13 cellular contexts compared by ENCODE assay signal in genomic region chr13:74015137-74015536, GRCh38.
DNase-seq lines count a peak whose midpoint lies in the region; ATAC-seq, FAIRE-seq and TF ChIP-seq lines count a peak whose summit lies in the region.
"Had no signal": no experiment of that assay in that cellular context is flagged by ENCODE, and none has a peak within 500 bp of the region (broad histone marks: within the 10 kb centered on the region; RNA-seq: fewer than 3 reads in every experiment).

No MANE protein-coding gene starts in this region.

- no peak overlapping the region for H3K4me3 ChIP-seq in GM12878
- no peak overlapping the region for H3K4me3 ChIP-seq in retinal pigment epithelial cell (ENCODE audit: low read length)

- no peak overlapping the region for H2AFZ ChIP-seq in GM12878 (ENCODE audit: control insufficient read depth, low read depth, low read length)

- H3K27ac ChIP-seq in GM12878 (ENCODE audit: control insufficient read depth, insufficient read depth), result no peak overlapping the region

- BruUV-seq in GM12878 (replicated peaks; lab: Mats Ljungman, UMichigan), result no TSS peak

- H3K79me2 ChIP-seq in GM12878 (ENCODE audit: control insufficient read depth, insufficient read depth, low read length), result no peaks in the 10 kb centered on the region; the same call in 1 of the 2 replicates

- 93% methylated on average over 4 of the region's 4 CpGs for whole genome bisulfite sequencing in GM12878 (ENCODE audit: insufficient coverage, insufficient replicate concordance, low lambda C conversion rate, missing lambda C conversion rate)

- no peaks in the 10 kb centered on the region for H3K9me3 ChIP-seq in GM12878 (replicated peaks; ENCODE audit: control insufficient read depth, insufficient read depth, low read length)

- no peaks in the 10 kb centered on the region for H3K27me3 ChIP-seq in GM12878 (replicated peaks in 1 of 2; ENCODE audit: control insufficient read depth in 2 of 2, insufficient read depth in 2 of 2, low read length in 1 of 2)

- intact Hi-C loops in GM12878 (cut with micrococcal nuclease; ENCODE audit: unreplicated experiment), result no loop called here

- POLR2A ChIA-PET in GM12878 (lab: Charles Lee), result no interaction called here

- no peak overlapping the region for H3K9ac ChIP-seq in GM12878 (ENCODE audit: control insufficient read depth, insufficient read depth, low read length)

- CTCF ChIA-PET in GM12878 (lab: Yijun Ruan, JAX), result no interaction called here

- DNase-seq in NCI-H82 (lab: John Stamatoyannopoulos, UW) (peak; percentile 27), NCI-H82 treated with DMSO at 0.1 percent for 48 hours (lab: John Stamatoyannopoulos, UW; ENCODE audit: unreplicated experiment) (no peak), GM12878 (ENCODE audit: low read depth, low spot score) (no peak), retinal pigment epithelial cell (ENCODE audit: low read depth) (no peak), NCI-H187 treated with DMSO at 0.1 percent for 48 hours (lab: John Stamatoyannopoulos, UW) (no peak)
- no peak for DNase-seq in stimulated activated CD4-positive, alpha-beta T cell treated with anti-CD3 and anti-CD28 coated beads, Interleukin-4, amount 100 ng/mL, for 24 hours
- DNase-seq: aorta; NK-92 treated with Interleukin-12 subunit alpha and Interleukin-12 subunit beta, amount 100 ng/mL, for 24 hours had no signal

- no peak for FAIRE-seq in GM12878 (lab: Jason Lieb, UNC)
- FAIRE-seq: A204.1, GM12891, urothelium cell line had no signal

- no peak for TF ChIP-seq RAD21 in GM12878 (IDR thresholded peaks at IDR 0.05; ENCODE audit: insufficient read depth, low read depth, low read length)

- no peaks in the 10 kb centered on the region for H3K36me3 ChIP-seq in GM12878 (ENCODE audit: control insufficient read depth in 2 of 2, insufficient read depth in 2 of 2, low read length in 1 of 2)

- no peak for TF ChIP-seq POLR2A in GM12878 (IDR thresholded peaks at IDR 0.05; ENCODE audit: low read depth, low read length)

- TF ChIP-seq EP300 in GM12878 (IDR thresholded peaks at IDR 0.05; ENCODE audit: borderline replicate concordance in 1 of 2, control insufficient read depth in 1 of 2, low read depth in 2 of 2, low read length in 2 of 2), result no peak

- TF ChIP-seq CTCF in GM12878 (IDR thresholded peaks at IDR 0.05 in 2 of 3, conservative IDR thresholded peaks at IDR 0.05 in 1 of 3; ENCODE audit: control insufficient read depth in 2 of 3, extremely low read depth in 1 of 3, insufficient read depth in 1 of 3, low read depth in 3 of 3, low read length in 3 of 3) (peak in 2 of 3 experiments; percentile 16 to 20; a peak in 2 of 6 replicates), retinal pigment epithelial cell (conservative IDR thresholded peaks at IDR 0.05; ENCODE audit: low read depth, low read length) (peak; percentile 38)

- no peak overlapping the region for H3K4me2 ChIP-seq in GM12878 (ENCODE audit: control insufficient read depth, insufficient read depth)

- in situ Hi-C loops in GM12878 (cut with MboI), result no loop called here

- no peaks in the 10 kb centered on the region for H3K4me1 ChIP-seq in GM12878 (ENCODE audit: control insufficient read depth, insufficient read depth, low read length)

- ATAC-seq in HG03378 (IDR thresholded peaks at IDR 0.05; ENCODE audit: unreplicated experiment) (peak; percentile 54), GM12878 (peak; percentile 82), HG02763 (IDR thresholded peaks at IDR 0.05; ENCODE audit: unreplicated experiment) (no peak)

- RAD21 ChIA-PET in GM12878 (lab: Charles Lee; ENCODE audit: unreplicated experiment), result interaction anchor here (1.0 kb wide), 1 partner anchor 10 kb away, joined by 3 read pairs; no protein-coding TSS in a partner anchor

- SMC1A ChIA-PET in GM12878 (lab: Charles Lee; ENCODE audit: uncharacterized antibody, unreplicated experiment), result no interaction called here

- H4K20me1 ChIP-seq in GM12878 (ENCODE audit: control insufficient read depth, insufficient read depth), result no peaks in the 10 kb centered on the region

TF ChIP-seq in GM12878, 131 proteins besides CTCF, POLR2A, EP300 and RAD21 (continues in another document):
- TF ChIP-seq E2F4 (IDR thresholded peaks at IDR 0.05; ENCODE audit: low read depth, low read length) (no peak), PRDM15 (CRISPR knock-in tag; IDR thresholded peaks at IDR 0.05) (no peak), CBX3 (IDR thresholded peaks at IDR 0.05; ENCODE audit: borderline replicate concordance, low read depth) (no peak), ESRRA (IDR thresholded peaks at IDR 0.05; ENCODE audit: low read length) (no peak), KAT2A (conservative IDR thresholded peaks at IDR 0.05; ENCODE audit: control insufficient read depth, low read depth, low read length) (no peak), SUPT20H (IDR thresholded peaks at IDR 0.05; ENCODE audit: borderline replicate concordance, control insufficient read depth, low read depth, low read length) (no peak), NBN (IDR thresholded peaks at IDR 0.05) (no peak), TARDBP (IDR thresholded peaks at IDR 0.05; ENCODE audit: borderline replicate concordance) (no peak), ZBTB40 (IDR thresholded peaks at IDR 0.05; ENCODE audit: borderline replicate concordance) (no peak), ZZZ3 (IDR thresholded peaks at IDR 0.05; ENCODE audit: control insufficient read depth, insufficient read length, low read depth) (no peak), TBL1XR1 (IDR thresholded peaks at IDR 0.05; ENCODE audit: low read depth, low read length) (no peak), TAF1 (IDR thresholded peaks at IDR 0.05; ENCODE audit: borderline replicate concordance, low read depth, low read length) (no peak), ZNF274 (IDR thresholded peaks at IDR 0.05; ENCODE audit: insufficient read depth, insufficient read length) (no peak)
